Comparison of ENCODE assay signal across 8 cellular contexts in genomic region chr12:49233842-49234526, GRCh38. TPM values are rescaled to one million over a fixed set of nuclear protein-coding genes. Genes with fewer than 3 reads are reported as not detected.
DNase-seq lines count a peak whose midpoint lies in the region; ATAC-seq and TF ChIP-seq lines count a peak whose summit lies in the region.

No MANE protein-coding gene starts in this region.

- H3K9me3 ChIP-seq in T-helper 17 cell (ENCODE audit: control insufficient read depth, low read length, poor library complexity, severe bottlenecking) (no peaks in the 10 kb centered on the region), uterus (no peaks in the 10 kb centered on the region)

- DNase-seq in G401 (ENCODE audit: low spot score) (peak; percentile 92), NCI-H1105 treated with DMSO at 0.1 percent for 48 hours (lab: John Stamatoyannopoulos, UW) (peak; percentile 93), T-helper 17 cell (no peak), epithelial cell of esophagus (ENCODE audit: low read depth) (no peak), nephron progenitor cell (no peak), uterus (peak; percentile 24 to 33), LoVo (ENCODE audit: low spot score) (no peak)

- H3K4me3 ChIP-seq in epithelial cell of esophagus (ENCODE audit: low read length) (peak overlapping the region; percentile 26), uterus (peak overlapping the region in 1 of 2 donors; percentile 49)

- peak overlapping the region; percentile 87 to 98 for H3K27ac ChIP-seq in uterus

- intact Hi-C loops in uterus (cut with DNase I; ENCODE audit: low total_unique reads) = loop anchor here (10.0 kb wide), 2 partner anchors 49 to 99 kb away; partner anchors contain the start of genes TUBA1A and TUBA1B

- no peak for ATAC-seq in T-helper 17 cell
- no peak for ATAC-seq in GM21619 (IDR thresholded peaks at IDR 0.05; ENCODE audit: unreplicated experiment)

- H3K4me1 Mint-ChIP-seq in T-helper 17 cell (peaks cover 2% of the 10 kb centered on the region), nephron progenitor cell (peaks cover 35% of the 10 kb centered on the region)

- H3K36me3 Mint-ChIP-seq in T-helper 17 cell (ENCODE audit: low read depth) (no peaks in the 10 kb centered on the region), nephron progenitor cell (ENCODE audit: low read depth) (no peaks in the 10 kb centered on the region)

- no peak for TF ChIP-seq CTCF in epithelial cell of esophagus (IDR thresholded peaks at IDR 0.05; ENCODE audit: insufficient read depth, low read depth, low read length, missing control alignments)
- no peak for TF ChIP-seq CTCF in nephron progenitor cell (IDR thresholded peaks at IDR 0.05)
- no peak for TF ChIP-seq CTCF in uterus (IDR thresholded peaks at IDR 0.05)

- H3K9me3 Mint-ChIP-seq in nephron progenitor cell = no peaks in the 10 kb centered on the region

- no peaks in the 10 kb centered on the region for H3K27me3 ChIP-seq in uterus

- in situ Hi-C loops in G401 (cut with HindIII; ENCODE audit: low sequenced_read_pairs) = no loop called here

- peak overlapping the region; percentile 85 for H3K4me3 Mint-ChIP-seq in T-helper 17 cell
- H3K4me3 Mint-ChIP-seq in nephron progenitor cell = peak overlapping the region; percentile 62

- TF ChIP-seq POLR2A in uterus (IDR thresholded peaks at IDR 0.05) = no peak

- H3K27ac Mint-ChIP-seq in T-helper 17 cell (no peak overlapping the region), nephron progenitor cell (no peak overlapping the region)

- H3K27me3 Mint-ChIP-seq in T-helper 17 cell = no peaks in the 10 kb centered on the region
- peaks cover 8% of the 10 kb centered on the region for H3K27me3 Mint-ChIP-seq in nephron progenitor cell (ENCODE audit: low read depth, poor library complexity)

- peaks cover 7 to 8% of the 10 kb centered on the region in 2 donors for H3K4me1 ChIP-seq in uterus

- H3K36me3 ChIP-seq in uterus = no peaks in the 10 kb centered on the region

RNA-seq across cellular contexts. Expression of gene TUBA1C, which starts 30.9 kb away (rescaled TPM):
- total RNA-seq in G401 (2014; rRNA removed; shearing (Covaris generic)) = 279 and 457 TPM in 2 replicates
- total RNA-seq in T-helper 17 cell (10 to 100 TPM; 49.7 to 66.7 TPM), uterus (10 to 100 TPM; 30.7 to 90.0 (median 74.6) TPM)

RNA-seq across cellular contexts. Expression of gene TUBA1A, which starts 45.1 kb away (rescaled TPM):
- 446 and 521 TPM in 2 replicates for total RNA-seq in G401 (2014; rRNA removed; shearing (Covaris generic))
- total RNA-seq in T-helper 17 cell = 100 to 1,000 TPM; 282 to 416 TPM
- 100 to 1,000 TPM; 241 to 900 (median 352) TPM for total RNA-seq in uterus

Comparison
In these comparisons a context has a peak if more than half of its experiments do, and no peak if none do; other contexts are left out.
1. DNase-seq: peak in G401 (single experiment), NCI-H1105 treated with DMSO at 0.1 percent for 48 hours (single experiment) and uterus (2 of 2); none in T-helper 17 cell (0 of 3), epithelial cell of esophagus (single experiment), nephron progenitor cell (single experiment) and LoVo (single experiment).